In the genomic region with DNA sequence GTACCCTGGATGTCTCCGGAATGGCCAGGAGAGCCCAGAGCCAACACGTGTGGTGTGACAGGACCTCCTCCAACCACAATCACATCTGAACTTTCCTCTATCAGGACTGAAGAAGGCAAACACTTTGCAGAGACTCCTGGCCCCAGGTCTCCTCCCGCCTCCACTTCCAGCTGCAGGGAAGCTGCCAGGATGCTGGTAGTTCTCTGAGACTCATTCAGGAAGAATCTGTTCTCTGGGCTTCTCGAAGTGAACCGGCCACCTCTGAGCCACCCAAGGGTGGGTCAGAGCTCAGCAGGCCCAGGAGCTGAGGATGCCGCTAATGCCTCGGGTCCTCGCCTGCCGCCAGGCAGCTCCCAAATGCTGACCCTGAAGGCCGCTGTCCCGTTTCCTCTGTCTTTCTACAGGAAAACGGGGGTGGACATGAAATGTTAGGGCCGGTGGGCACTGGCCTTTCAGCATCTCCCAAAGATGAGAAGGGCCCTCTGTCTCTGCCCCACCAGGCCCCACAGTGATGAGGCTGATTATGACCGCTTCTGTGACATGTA, we compare ENCODE assay signal across 25 cellular contexts.
A peak's percentile ranks its signal among the peaks of the same experiment; 100 is the strongest.
DNase-seq lines count a peak whose midpoint lies in the region; ATAC-seq, FAIRE-seq and TF ChIP-seq lines count a peak whose summit lies in the region.
"Had no signal": no experiment of that assay in that cellular context is flagged by ENCODE, and none has a peak within 500 bp of the region (broad histone marks: within the 10 kb centered on the region; RNA-seq: fewer than 3 reads in every experiment).

No MANE protein-coding gene starts in this region.

- no peaks in the 10 kb centered on the region for H3K27me3 ChIP-seq in RWPE2 (ENCODE audit: insufficient read depth, poor library complexity, severe bottlenecking)
- H3K27me3 ChIP-seq in osteoblast (ENCODE audit: insufficient read depth, low read length): no peaks in the 10 kb centered on the region
- peaks cover 0 to 24% (median 10%) of the 10 kb centered on the region in 3 donors for H3K27me3 ChIP-seq in sigmoid colon
- H3K27me3 ChIP-seq in colonic mucosa: no peaks in the 10 kb centered on the region
- no peaks in the 10 kb centered on the region for H3K27me3 ChIP-seq in ovary
- H3K27me3 ChIP-seq: BE2C; BLaER1 treated with 17β-estradiol and CSF1 and Interleukin-3, amounts not matched to agents 10 nM and 100 nM had no signal

- TF ChIP-seq EP300 in sigmoid colon (IDR thresholded peaks at IDR 0.05): no peak
- no peak for TF ChIP-seq EP300 in ovary (IDR thresholded peaks at IDR 0.05)

- H3K27ac ChIP-seq in RWPE2 (ENCODE audit: poor library complexity, severe bottlenecking): no peak overlapping the region
- H3K27ac ChIP-seq in kidney (ENCODE audit: low read depth in 2 of 2, low read length in 2 of 2): no peak overlapping the region
- H3K27ac ChIP-seq in osteoblast (ENCODE audit: low read depth, low read length): no peak overlapping the region
- no peak overlapping the region for H3K27ac ChIP-seq in sigmoid colon
- no peak overlapping the region for H3K27ac ChIP-seq in colonic mucosa
- H3K27ac ChIP-seq in ovary: no peak overlapping the region
- H3K27ac ChIP-seq: A549; BLaER1 treated with 17β-estradiol and CSF1 and Interleukin-3, amounts not matched to agents 10 nM and 100 nM; GM23248 had no signal

- no peak overlapping the region for H3K4me2 ChIP-seq in osteoblast (ENCODE audit: insufficient read depth, low read length)
- H3K4me2 ChIP-seq: A549; BLaER1 treated with 17β-estradiol and CSF1 and Interleukin-3, amounts not matched to agents 10 nM and 100 nM had no signal

- no peak for TF ChIP-seq POLR2A in sigmoid colon (IDR thresholded peaks at IDR 0.05)
- TF ChIP-seq POLR2A in ovary (IDR thresholded peaks at IDR 0.05): no peak

- H3K9me3 ChIP-seq in RWPE2 (ENCODE audit: severe bottlenecking) (no peaks in the 10 kb centered on the region), kidney (ENCODE audit: control insufficient read depth in 1 of 2, low read length in 2 of 2) (no peaks in the 10 kb centered on the region), osteoblast (ENCODE audit: low read depth, low read length) (no peaks in the 10 kb centered on the region), sigmoid colon (no peaks in the 10 kb centered on the region), colonic mucosa (no peaks in the 10 kb centered on the region), ovary (no peaks in the 10 kb centered on the region)
- H3K9me3 ChIP-seq: A549; BE2C; BLaER1 treated with 17β-estradiol and CSF1 and Interleukin-3, amounts not matched to agents 10 nM and 100 nM had no signal

- no peak overlapping the region for H3K4me3 ChIP-seq in RWPE2 (ENCODE audit: severe bottlenecking)
- H3K4me3 ChIP-seq in kidney (ENCODE audit: low read length in 2 of 2): no peak overlapping the region
- H3K4me3 ChIP-seq in osteoblast (ENCODE audit: insufficient read depth, low read length): no peak overlapping the region
- no peak overlapping the region for H3K4me3 ChIP-seq in sigmoid colon
- no peak overlapping the region for H3K4me3 ChIP-seq in colonic mucosa
- H3K4me3 ChIP-seq in ovary: no peak overlapping the region
- H3K4me3 ChIP-seq: A549; BLaER1 treated with 17β-estradiol and CSF1 and Interleukin-3, amounts not matched to agents 10 nM and 100 nM; GM12878; GM23248 had no signal

- ATAC-seq in RWPE2 (ENCODE audit: low read depth): no peak
- ATAC-seq: A549, GM12878 had no signal

- no peak for TF ChIP-seq CTCF in RWPE2 (IDR thresholded peaks at IDR 0.05; ENCODE audit: poor library complexity, severe bottlenecking)
- TF ChIP-seq CTCF in kidney (IDR thresholded peaks at IDR 0.05; ENCODE audit: borderline replicate concordance, extremely low read depth, insufficient read depth): no peak
- TF ChIP-seq CTCF in osteoblast (IDR thresholded peaks at IDR 0.05; ENCODE audit: extremely low read depth, low read depth, low read length): no peak
- TF ChIP-seq CTCF in sigmoid colon (IDR thresholded peaks at IDR 0.05): no peak
- TF ChIP-seq CTCF in colonic mucosa (IDR thresholded peaks at IDR 0.05): no peak
- no peak for TF ChIP-seq CTCF in ovary (IDR thresholded peaks at IDR 0.05)

- no peaks in the 10 kb centered on the region for H4K20me1 ChIP-seq in osteoblast (ENCODE audit: insufficient read depth, low read length)
- H4K20me1 ChIP-seq: BLaER1 treated with 17β-estradiol and CSF1 and Interleukin-3, amounts not matched to agents 10 nM and 100 nM had no signal

- no peak for FAIRE-seq in kidney (lab: Jason Lieb, UNC)
- FAIRE-seq: A549, D721Med, GM12878, GM19239, H1 had no signal

- no peaks in the 10 kb centered on the region for H3K79me2 ChIP-seq in osteoblast (ENCODE audit: insufficient read depth, low read length)

- peak; percentile 23 for DNase-seq in RWPE2 (ENCODE audit: low spot score)
- peak; percentile 37 for DNase-seq in kidney
- DNase-seq in osteoblast (ENCODE audit: insufficient read length, low spot score, missing footprints): peak; percentile 78
- peak; percentile 40 for DNase-seq in sigmoid colon
- DNase-seq in colonic mucosa: no peak
- no peak for DNase-seq in T-helper 2 cell
- DNase-seq in ovary: no peak
- DNase-seq: 8988T; ACHN; AML-193; BE2C; CD4-positive, alpha-beta T cell; DMS 273 treated with DMSO at 0.1 percent for 48 hours; DMS79; EL; GDM1; GM23248; H7; HCEC 1CT had no signal

- intact Hi-C loops in kidney (cut with DNase I) (no loop called here), sigmoid colon (cut with DNase I) (no loop called here), colonic mucosa (cut with DNase I) (no loop called here), ovary (cut with DNase I) (no loop called here)

- 83 to 89% methylated on average over 14 of the region's 14 CpGs for WGBS in sigmoid colon, 2 donors
- WGBS in ovary, 3 donors: 80 to 84% (median 81%) methylated on average over 12 to 14 of the region's 14 CpGs

- H3K4me1 ChIP-seq in RWPE2 (ENCODE audit: insufficient read depth, poor library complexity, severe bottlenecking) (no peaks in the 10 kb centered on the region), kidney (ENCODE audit: control insufficient read depth in 1 of 2, insufficient read depth in 1 of 2, low read depth in 1 of 2, low read length in 2 of 2) (no peaks in the 10 kb centered on the region), osteoblast (ENCODE audit: insufficient read depth, low read length) (no peaks in the 10 kb centered on the region), sigmoid colon (no peaks in the 10 kb centered on the region), colonic mucosa (no peaks in the 10 kb centered on the region), ovary (ENCODE audit: insufficient read depth) (no peaks in the 10 kb centered on the region)
- H3K4me1 ChIP-seq: A549; BE2C; BLaER1 treated with 17β-estradiol and CSF1 and Interleukin-3, amounts not matched to agents 10 nM and 100 nM had no signal

- no peak overlapping the region for H3K9ac ChIP-seq in kidney (ENCODE audit: low read length in 2 of 2)
- H3K9ac ChIP-seq in colonic mucosa (ENCODE audit: low read depth in 2 of 2, low read length in 2 of 2): no peak overlapping the region
- H3K9ac ChIP-seq: BLaER1 treated with 17β-estradiol and CSF1 and Interleukin-3, amounts not matched to agents 10 nM and 100 nM; GM23248 had no signal

- no peak overlapping the region for H2AFZ ChIP-seq in osteoblast (ENCODE audit: low read length)
- H2AFZ ChIP-seq: GM23248 had no signal

- H3K36me3 ChIP-seq in RWPE2 (ENCODE audit: low read depth) (no peaks in the 10 kb centered on the region), kidney (ENCODE audit: control insufficient read depth in 1 of 2, insufficient read depth in 2 of 2, low read length in 2 of 2) (no peaks in the 10 kb centered on the region), osteoblast (ENCODE audit: insufficient read depth, low read length) (no peaks in the 10 kb centered on the region), sigmoid colon (no peaks in the 10 kb centered on the region), colonic mucosa (no peaks in the 10 kb centered on the region), ovary (no peaks in the 10 kb centered on the region)
- H3K36me3 ChIP-seq: BE2C; BLaER1 treated with 17β-estradiol and CSF1 and Interleukin-3, amounts not matched to agents 10 nM and 100 nM had no signal

Comparison
In these comparisons a context has a peak if more than half of its experiments do, and no peak if none do; other contexts are left out.
1. DNase-seq: peak in RWPE2 (single experiment), kidney (single experiment), osteoblast (single experiment) and sigmoid colon (single experiment); none in colonic mucosa (single experiment), T-helper 2 cell (0 of 5) and ovary (0 of 5).